ENCODE assay signal across 8 cellular contexts in genomic region chr6:31462026-31462963, GRCh38. TPM values are rescaled to one million over a fixed set of nuclear protein-coding genes. Genes with fewer than 3 reads are reported as not detected.
A peak's percentile ranks its signal among the peaks of the same experiment; 100 is the strongest.
DNase-seq lines count a peak whose midpoint lies in the region; ATAC-seq, FAIRE-seq and TF ChIP-seq lines count a peak whose summit lies in the region.

No MANE protein-coding gene starts in this region.

- H3K9me3 Mint-ChIP-seq in activated naive CD4-positive, alpha-beta T cell treated with anti-CD3 and anti-CD28 coated beads for 36 hours: no peaks in the 10 kb centered on the region
- peaks cover 2% of the 10 kb centered on the region for H3K9me3 Mint-ChIP-seq in astrocyte (ENCODE audit: unreplicated experiment)

- peaks cover 11% of the 10 kb centered on the region for H3K4me1 ChIP-seq in astrocyte (ENCODE audit: insufficient read depth, low read length)
- peaks cover 0 to 17% of the 10 kb centered on the region in 2 donors for H3K4me1 ChIP-seq in lung (ENCODE audit: control insufficient read depth in 2 of 2, insufficient read depth in 2 of 2, low read length in 2 of 2)
- peaks cover 12 to 47% (median 32%) of the 10 kb centered on the region in 4 donors for H3K4me1 ChIP-seq in upper lobe of left lung

- CTCF ChIA-PET in activated naive CD4-positive, alpha-beta T cell treated with anti-CD3 and anti-CD28 coated beads for 36 hours (lab: Charles Lee): interaction anchor here (0.6 to 1.2 kb wide), 6 partner anchors 20 to 328 kb away, joined by 3 to 6 read pairs (median 4); partner anchors contain the start of genes ATP6V1G2 and NFKBIL1

- no peaks in the 10 kb centered on the region for H4K20me1 ChIP-seq in astrocyte (ENCODE audit: insufficient read depth, low read length)

- TF ChIP-seq POLR2A in upper lobe of left lung (IDR thresholded peaks at IDR 0.05): no peak

- no peak for FAIRE-seq in astrocyte (lab: Jason Lieb, UNC)

- TF ChIP-seq CTCF in astrocyte (IDR thresholded peaks at IDR 0.05; ENCODE audit: insufficient read depth, low read depth, low read length): no peak
- no peak for TF ChIP-seq CTCF in lung (IDR thresholded peaks at IDR 0.05; ENCODE audit: control extremely low read depth, extremely low read depth)
- no peak for TF ChIP-seq CTCF in upper lobe of left lung (IDR thresholded peaks at IDR 0.05)

- H3K9me3 ChIP-seq in astrocyte (ENCODE audit: insufficient read depth, low read depth, low read length) (no peaks in the 10 kb centered on the region), lung (ENCODE audit: control insufficient read depth in 2 of 2, insufficient read depth in 1 of 2, low read length in 1 of 2) (no peaks in the 10 kb centered on the region), upper lobe of left lung (no peaks in the 10 kb centered on the region)

- TF ChIP-seq EP300 in upper lobe of left lung (IDR thresholded peaks at IDR 0.05): no peak

- peaks cover 32% of the 10 kb centered on the region for H3K36me3 Mint-ChIP-seq in activated naive CD4-positive, alpha-beta T cell treated with anti-CD3 and anti-CD28 coated beads for 36 hours (ENCODE audit: low read depth)
- peaks cover 7% of the 10 kb centered on the region for H3K36me3 Mint-ChIP-seq in astrocyte (ENCODE audit: low read depth, unreplicated experiment)

- H3K4me1 Mint-ChIP-seq in activated naive CD4-positive, alpha-beta T cell treated with anti-CD3 and anti-CD28 coated beads for 36 hours (ENCODE audit: low read depth): peaks cover 49% of the 10 kb centered on the region
- H3K4me1 Mint-ChIP-seq in astrocyte (ENCODE audit: low read depth, unreplicated experiment): peaks cover 9% of the 10 kb centered on the region

- 59 to 70% methylated on average over 11 of the region's 11 CpGs for WGBS in lung, 2 donors
- 53 to 59% methylated on average over 8 to 11 of the region's 11 CpGs for WGBS in upper lobe of left lung, 2 donors

- H3K27me3 ChIP-seq in astrocyte (ENCODE audit: insufficient read depth, low read length) (peaks cover 9% of the 10 kb centered on the region), lung (ENCODE audit: control insufficient read depth, insufficient read depth) (no peaks in the 10 kb centered on the region), upper lobe of left lung (no peaks in the 10 kb centered on the region)

- H3K9ac ChIP-seq in astrocyte (ENCODE audit: low read length): peak overlapping the region; percentile 52

- no peak for DNase-seq in activated naive CD4-positive, alpha-beta T cell treated with anti-CD3 and anti-CD28 coated beads for 36 hours
- no peak for DNase-seq in activated naive CD4-positive, alpha-beta T cell (lab: John Stamatoyannopoulos, UW)
- DNase-seq in astrocyte (ENCODE audit: low read depth) (no peak), lung (ENCODE audit: low spot score) (no peak), upper lobe of left lung (no peak), NCI-H345 (lab: John Stamatoyannopoulos, UW) (no peak), NCI-H2029 treated with DMSO at 0.1 percent for 48 hours (lab: John Stamatoyannopoulos, UW) (no peak)

- peak overlapping the region; percentile 72 for H3K4me2 ChIP-seq in astrocyte (ENCODE audit: low read length)

- no peaks in the 10 kb centered on the region for H3K79me2 ChIP-seq in astrocyte (ENCODE audit: insufficient read depth, low read length)

- no peaks in the 10 kb centered on the region for H3K27me3 Mint-ChIP-seq in activated naive CD4-positive, alpha-beta T cell treated with anti-CD3 and anti-CD28 coated beads for 36 hours (ENCODE audit: low read depth)
- peaks cover 23% of the 10 kb centered on the region for H3K27me3 Mint-ChIP-seq in astrocyte (ENCODE audit: low read depth, unreplicated experiment)

- ATAC-seq in lung (ENCODE audit: insufficient read depth, low FRiP score) (no peak), upper lobe of left lung (ENCODE audit: low FRiP score in 2 of 2) (peak in 1 of 2 donors; percentile 13), GM21447 (IDR thresholded peaks at IDR 0.05; ENCODE audit: unreplicated experiment) (no peak)

- peak overlapping the region; percentile 99 for H3K4me3 Mint-ChIP-seq in activated naive CD4-positive, alpha-beta T cell treated with anti-CD3 and anti-CD28 coated beads for 36 hours
- H3K4me3 Mint-ChIP-seq in astrocyte (ENCODE audit: unreplicated experiment): peak overlapping the region; percentile 79

- H3K4me3 ChIP-seq in astrocyte (ENCODE audit: insufficient read depth, low read depth, low read length) (no peak overlapping the region), lung (no peak overlapping the region), upper lobe of left lung (peak overlapping the region in 3 of 4 donors; percentile 51 to 83 (median 63))

- peak overlapping the region; percentile 38 for H2AFZ ChIP-seq in astrocyte (ENCODE audit: low read depth, low read length)

- peak overlapping the region; percentile 98 for H3K27ac Mint-ChIP-seq in activated naive CD4-positive, alpha-beta T cell treated with anti-CD3 and anti-CD28 coated beads for 36 hours
- peak overlapping the region; percentile 58 for H3K27ac Mint-ChIP-seq in astrocyte (ENCODE audit: unreplicated experiment)

- H3K27ac ChIP-seq in astrocyte (ENCODE audit: low read depth, low read length): no peak overlapping the region
- H3K27ac ChIP-seq in lung (ENCODE audit: low read depth in 1 of 2, low read length in 1 of 2): peak overlapping the region; percentile 24 to 88
- H3K27ac ChIP-seq in upper lobe of left lung: peak overlapping the region; percentile 84 to 92 (median 86)

- intact Hi-C loops in activated naive CD4-positive, alpha-beta T cell treated with anti-CD3 and anti-CD28 coated beads for 36 hours (cut with micrococcal nuclease): loop anchor here (5.0 kb wide), 2 partner anchors 35 to 260 kb away; partner anchors contain the start of gene MICB

- H3K36me3 ChIP-seq in astrocyte (ENCODE audit: insufficient read depth, low read length): no peaks in the 10 kb centered on the region
- peaks cover 0 to 7% of the 10 kb centered on the region in 2 donors for H3K36me3 ChIP-seq in lung (ENCODE audit: control insufficient read depth in 2 of 2, insufficient read depth in 2 of 2, low read length in 2 of 2)
- no peaks in the 10 kb centered on the region for H3K36me3 ChIP-seq in upper lobe of left lung

RNA-seq across cellular contexts. Expression of gene MICB, which starts 35.6 kb away (rescaled TPM):
- total RNA-seq in activated naive CD4-positive, alpha-beta T cell treated with anti-CD3 and anti-CD28 coated beads for 36 hours: 10 to 100 TPM; 21.4 to 22.6 TPM
- 4.1 and 5.8 TPM in 2 replicates for total RNA-seq in astrocyte
- 1 to 10 TPM; 5.3 to 9.6 TPM for total RNA-seq in lung
- 10 to 100 TPM in 1 of 2 donors, 1 to 10 TPM in 1; 3.8 to 10.2 TPM for polyA plus RNA-seq in lung
- total RNA-seq in upper lobe of left lung: 10 to 100 TPM in 4 of 6 donors, 1 to 10 TPM in 2; 4.9 to 14.4 (median 11.3) TPM

RNA-seq across cellular contexts. Expression of gene MICA, which starts 58.9 kb away (rescaled TPM):
- 10 to 100 TPM; 10.2 to 10.4 TPM for total RNA-seq in activated naive CD4-positive, alpha-beta T cell treated with anti-CD3 and anti-CD28 coated beads for 36 hours
- 70.0 and 70.6 TPM in 2 replicates for total RNA-seq in astrocyte
- total RNA-seq in lung: 10 to 100 TPM; 16.5 to 48.2 TPM
- polyA plus RNA-seq in lung: 10 to 100 TPM; 27.7 to 28.0 TPM
- 10 to 100 TPM; 21.6 to 81.7 (median 31.4) TPM for total RNA-seq in upper lobe of left lung

Comparison
In these comparisons a context has a peak if more than half of its experiments do, and no peak if none do; other contexts are left out.
1. H3K4me3 ChIP-seq: peak in upper lobe of left lung (3 of 4); none in astrocyte (single experiment) and lung (single experiment).